8 cellular contexts compared by ENCODE assay signal in the genomic region with DNA sequence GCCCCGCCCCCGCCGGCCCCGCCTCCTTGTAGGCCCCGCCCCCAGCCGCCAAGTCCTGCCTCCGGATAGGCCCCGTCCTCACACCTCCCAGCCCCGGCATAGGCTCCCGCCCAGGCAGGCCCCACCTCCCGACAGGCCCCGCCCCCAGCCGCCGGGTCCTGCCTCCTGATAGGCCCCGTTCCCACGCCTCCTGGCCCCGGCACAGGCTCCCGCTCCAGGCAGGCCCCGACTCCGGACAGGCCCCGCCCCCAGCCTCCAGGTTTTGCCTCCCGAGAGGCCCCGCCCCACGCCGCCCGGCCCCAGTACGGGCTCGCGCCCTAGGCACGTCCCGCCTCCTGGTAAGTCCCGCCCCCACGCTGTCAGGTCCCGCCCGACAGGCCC. TPM values are rescaled to one million over a fixed set of nuclear protein-coding genes. Genes with fewer than 3 reads are reported as not detected.
DNase-seq lines count a peak whose midpoint lies in the region; TF ChIP-seq lines count a peak whose summit lies in the region.

No MANE protein-coding gene starts in this region.

- peak overlapping the region; percentile 56 for H3K4me3 Mint-ChIP-seq in neural crest cell
- H3K4me3 Mint-ChIP-seq in stimulated activated naive CD8-positive, alpha-beta T cell treated with anti-CD3 and anti-CD28 coated beads, Interleukin-15, Interleukin-2, amounts not matched to agents 100 ng/mL and 50 ng/mL, for 24 hours = peak overlapping the region; percentile 68

- no peaks in the 10 kb centered on the region for H3K79me2 ChIP-seq in DOHH2 (ENCODE audit: control insufficient read depth, low read length)

- H3F3A ChIP-seq in DOHH2 (ENCODE audit: control insufficient read depth, insufficient read depth) = 0 out of 2 replicates have a peak, but pooled peaks cover 2% of the 10 kb centered on the region

- H3K27ac ChIP-seq in DOHH2 (ENCODE audit: low read depth, low read length) = no peak overlapping the region

- H3K27me3 Mint-ChIP-seq in neural crest cell (ENCODE audit: low read depth) = peaks cover 6% of the 10 kb centered on the region
- H3K27me3 Mint-ChIP-seq in stimulated activated naive CD8-positive, alpha-beta T cell treated with anti-CD3 and anti-CD28 coated beads, Interleukin-15, Interleukin-2, amounts not matched to agents 100 ng/mL and 50 ng/mL, for 24 hours = no peaks in the 10 kb centered on the region

- peaks cover 12% of the 10 kb centered on the region for H3K27me3 ChIP-seq in DOHH2 (ENCODE audit: control insufficient read depth, low read length)
- no peaks in the 10 kb centered on the region for H3K27me3 ChIP-seq in H7 (ENCODE audit: control insufficient read depth, insufficient read depth, low read length)

- H3K36me3 Mint-ChIP-seq in neural crest cell (ENCODE audit: low read depth) = no peaks in the 10 kb centered on the region
- no peaks in the 10 kb centered on the region for H3K36me3 Mint-ChIP-seq in stimulated activated naive CD8-positive, alpha-beta T cell treated with anti-CD3 and anti-CD28 coated beads, Interleukin-15, Interleukin-2, amounts not matched to agents 100 ng/mL and 50 ng/mL, for 24 hours (ENCODE audit: low read depth)

- H3K9me2 ChIP-seq in DOHH2 (replicated peaks; ENCODE audit: control insufficient read depth, low read length) = no peaks in the 10 kb centered on the region

- no peak for TF ChIP-seq CTCF in DOHH2 (IDR thresholded peaks at IDR 0.05; ENCODE audit: low read depth, low read length, poor library complexity, severe bottlenecking)
- TF ChIP-seq CTCF in fibroblast of villous mesenchyme (IDR thresholded peaks at IDR 0.05; ENCODE audit: insufficient read depth, low read depth, low read length) = no peak
- TF ChIP-seq CTCF in neural crest cell (conservative IDR thresholded peaks at IDR 0.05) = no peak

- peaks cover 21% of the 10 kb centered on the region for H3K4me1 Mint-ChIP-seq in neural crest cell
- H3K4me1 Mint-ChIP-seq in stimulated activated naive CD8-positive, alpha-beta T cell treated with anti-CD3 and anti-CD28 coated beads, Interleukin-15, Interleukin-2, amounts not matched to agents 100 ng/mL and 50 ng/mL, for 24 hours (ENCODE audit: low read depth) = peaks cover 7% of the 10 kb centered on the region

- no peak overlapping the region for H3K27ac Mint-ChIP-seq in neural crest cell (ENCODE audit: unreplicated experiment)
- H3K27ac Mint-ChIP-seq in stimulated activated naive CD8-positive, alpha-beta T cell treated with anti-CD3 and anti-CD28 coated beads, Interleukin-15, Interleukin-2, amounts not matched to agents 100 ng/mL and 50 ng/mL, for 24 hours = no peak overlapping the region

- peaks cover 22% of the 10 kb centered on the region for H3K4me1 ChIP-seq in DOHH2 (ENCODE audit: control insufficient read depth, low read length)

- no peaks in the 10 kb centered on the region for H3K9me3 Mint-ChIP-seq in neural crest cell
- H3K9me3 Mint-ChIP-seq in stimulated activated naive CD8-positive, alpha-beta T cell treated with anti-CD3 and anti-CD28 coated beads, Interleukin-15, Interleukin-2, amounts not matched to agents 100 ng/mL and 50 ng/mL, for 24 hours = no peaks in the 10 kb centered on the region

- peak; percentile 100 for DNase-seq in H7
- DNase-seq in LoVo (ENCODE audit: low spot score) = peak; percentile 99
- DNase-seq in SHP77 (lab: John Stamatoyannopoulos, UW) = peak; percentile 99 to 100
- peak; percentile 98 for DNase-seq in activated effector memory CD4-positive, alpha-beta T cell treated with anti-CD3 and anti-CD28 coated beads, Interleukin-2, amount 50 U/mL, for 16 hours
- peak; percentile 99 for DNase-seq in fibroblast of villous mesenchyme (ENCODE audit: low read depth)
- peak; percentile 99 for DNase-seq in neural crest cell (ENCODE audit: low read depth, low spot score)

- H3K4me2 ChIP-seq in DOHH2 (ENCODE audit: low read length) = peak overlapping the region; percentile 63

- H4K20me1 ChIP-seq in DOHH2 (ENCODE audit: control insufficient read depth, insufficient read depth, low read depth, low read length) = no peaks in the 10 kb centered on the region

- H3K9me3 ChIP-seq in DOHH2 (ENCODE audit: control insufficient read depth, insufficient read depth, low read length) = no peaks in the 10 kb centered on the region

- H3K4me3 ChIP-seq in DOHH2 (ENCODE audit: low read length) (peak overlapping the region; percentile 57), H7 (ENCODE audit: insufficient read depth, low read depth, low read length) (peak overlapping the region; percentile 76), fibroblast of villous mesenchyme (ENCODE audit: low read depth, low read length) (peak overlapping the region; percentile 84)

- no peaks in the 10 kb centered on the region for H3K36me3 ChIP-seq in DOHH2 (ENCODE audit: control insufficient read depth, low read length)
- no peaks in the 10 kb centered on the region for H3K36me3 ChIP-seq in H7 (replicated peaks; ENCODE audit: control insufficient read depth, insufficient read depth, low read length)

RNA-seq across cellular contexts. Expression of gene MICALL2, which starts 0.2 kb away (rescaled TPM):
- 5.2 and 7.6 TPM in 2 replicates for total RNA-seq in H7 (2014; rRNA removed; shearing (Covaris generic))
- total RNA-seq in fibroblast of villous mesenchyme (25.4 and 34.5 TPM in 2 replicates), neural crest cell (17.7 and 18.7 TPM in 2 replicates)

RNA-seq across cellular contexts. Expression of gene INTS1, which starts 44.7 kb away (rescaled TPM):
- 71.8 and 78.7 TPM in 2 replicates for total RNA-seq in H7 (2014; rRNA removed; shearing (Covaris generic))
- total RNA-seq in fibroblast of villous mesenchyme (45.3 and 69.9 TPM in 2 replicates), neural crest cell (123 and 134 TPM in 2 replicates)
